9 cellular contexts compared by ENCODE assay signal in genomic region chr18:79522451-79523220, GRCh38.
A peak's percentile ranks its signal among the peaks of the same experiment; 100 is the strongest.
DNase-seq lines count a peak whose midpoint lies in the region; ATAC-seq lines count a peak whose summit lies in the region.
"Had no signal": no experiment of that assay in that cellular context is flagged by ENCODE, and none has a peak within 500 bp of the region (broad histone marks: within the 10 kb centered on the region; RNA-seq: fewer than 3 reads in every experiment).

No MANE protein-coding gene starts in this region.

- ATAC-seq in GM18861 (IDR thresholded peaks at IDR 0.05; ENCODE audit: unreplicated experiment) (peak; percentile 19), HG02973 (IDR thresholded peaks at IDR 0.05; ENCODE audit: unreplicated experiment) (no peak)

- DNase-seq in NAMALWA (ENCODE audit: low spot score): peak; percentile 42
- peak; percentile 83 for DNase-seq in activated effector memory CD4-positive, alpha-beta T cell treated with anti-CD3 and anti-CD28 coated beads, Interleukin-2, amount 50 U/mL, for 16 hours
- peak; percentile 35 to 68 for DNase-seq in stimulated activated CD4-positive, alpha-beta T cell treated with anti-CD3 and anti-CD28 coated beads, Interleukin-12 subunit alpha, Interleukin-12 subunit beta, amount 100 ng/mL, for 24 hours (ENCODE audit: low read depth in 2 of 2)
- DNase-seq in germinal center (ENCODE audit: low spot score): no peak
- DNase-seq in NK-92 treated with Interleukin-12 subunit alpha and Interleukin-12 subunit beta, amount 100 ng/mL, for 24 hours (lab: John Stamatoyannopoulos, UW): no peak
- no peak for DNase-seq in GF-D8 (lab: John Stamatoyannopoulos, UW)
- DNase-seq: NCI-H1436 treated with DMSO at 0.1 percent for 48 hours had no signal

Comparison
In these comparisons a context has a peak if more than half of its experiments do, and no peak if none do; other contexts are left out.
1. DNase-seq: peak in NAMALWA (single experiment), activated effector memory CD4-positive, alpha-beta T cell treated with anti-CD3 and anti-CD28 coated beads, Interleukin-2, amount 50 U/mL, for 16 hours (single experiment) and stimulated activated CD4-positive, alpha-beta T cell treated with anti-CD3 and anti-CD28 coated beads, Interleukin-12 subunit alpha, Interleukin-12 subunit beta, amount 100 ng/mL, for 24 hours (2 of 2); none in germinal center (single experiment), NK-92 treated with Interleukin-12 subunit alpha and Interleukin-12 subunit beta, amount 100 ng/mL, for 24 hours (single experiment) and GF-D8 (single experiment).